In the genomic region with DNA sequence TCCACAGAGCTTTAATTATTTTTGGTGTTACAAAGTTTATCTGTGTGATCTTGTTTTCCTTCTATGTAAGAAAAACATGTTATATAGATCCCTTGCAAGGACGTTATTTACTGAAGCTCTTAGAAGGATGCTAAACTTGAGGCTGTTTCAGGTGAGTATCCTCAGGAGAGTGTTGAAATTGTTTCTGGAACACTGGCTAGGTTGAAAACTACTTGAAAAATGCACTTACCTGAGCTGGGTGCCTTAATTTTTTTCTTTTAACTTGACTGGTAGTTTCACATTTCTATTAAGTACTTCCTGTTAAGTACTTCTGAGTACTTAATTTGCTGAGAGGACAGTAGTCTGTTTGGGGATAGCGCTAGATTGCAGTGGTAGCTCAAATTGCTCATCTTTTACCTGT, we compare ENCODE assay signal across 1 cellular context.
TF ChIP-seq lines count a peak whose summit lies in the region.

No MANE protein-coding gene starts in this region.

TF ChIP-seq in WTC11, 78 proteins besides CTCF, POLR2A, EP300 and RAD21 (continued from another document):
- TF ChIP-seq, protein P1, sequence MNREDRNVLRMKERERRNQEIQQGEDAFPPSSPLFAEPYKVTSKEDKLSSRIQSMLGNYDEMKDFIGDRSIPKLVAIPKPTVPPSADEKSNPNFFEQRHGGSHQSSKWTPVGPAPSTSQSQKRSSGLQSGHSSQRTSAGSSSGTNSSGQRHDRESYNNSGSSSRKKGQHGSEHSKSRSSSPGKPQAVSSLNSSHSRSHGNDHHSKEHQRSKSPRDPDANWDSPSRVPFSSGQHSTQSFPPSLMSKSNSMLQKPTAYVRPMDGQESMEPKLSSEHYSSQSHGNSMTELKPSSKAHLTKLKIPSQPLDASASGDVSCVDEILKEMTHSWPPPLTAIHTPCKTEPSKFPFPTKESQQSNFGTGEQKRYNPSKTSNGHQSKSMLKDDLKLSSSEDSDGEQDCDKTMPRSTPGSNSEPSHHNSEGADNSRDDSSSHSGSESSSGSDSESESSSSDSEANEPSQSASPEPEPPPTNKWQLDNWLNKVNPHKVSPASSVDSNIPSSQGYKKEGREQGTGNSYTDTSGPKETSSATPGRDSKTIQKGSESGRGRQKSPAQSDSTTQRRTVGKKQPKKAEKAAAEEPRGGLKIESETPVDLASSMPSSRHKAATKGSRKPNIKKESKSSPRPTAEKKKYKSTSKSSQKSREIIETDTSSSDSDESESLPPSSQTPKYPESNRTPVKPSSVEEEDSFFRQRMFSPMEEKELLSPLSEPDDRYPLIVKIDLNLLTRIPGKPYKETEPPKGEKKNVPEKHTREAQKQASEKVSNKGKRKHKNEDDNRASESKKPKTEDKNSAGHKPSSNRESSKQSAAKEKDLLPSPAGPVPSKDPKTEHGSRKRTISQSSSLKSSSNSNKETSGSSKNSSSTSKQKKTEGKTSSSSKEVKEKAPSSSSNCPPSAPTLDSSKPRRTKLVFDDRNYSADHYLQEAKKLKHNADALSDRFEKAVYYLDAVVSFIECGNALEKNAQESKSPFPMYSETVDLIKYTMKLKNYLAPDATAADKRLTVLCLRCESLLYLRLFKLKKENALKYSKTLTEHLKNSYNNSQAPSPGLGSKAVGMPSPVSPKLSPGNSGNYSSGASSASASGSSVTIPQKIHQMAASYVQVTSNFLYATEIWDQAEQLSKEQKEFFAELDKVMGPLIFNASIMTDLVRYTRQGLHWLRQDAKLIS (CRISPR knock-in tag; IDR thresholded peaks at IDR 0.05; ENCODE audit: borderline replicate concordance) = no peak
- TF ChIP-seq ZNF138 (CRISPR knock-in tag; conservative IDR thresholded peaks at IDR 0.05) = no peak
- TF ChIP-seq, protein P2, sequence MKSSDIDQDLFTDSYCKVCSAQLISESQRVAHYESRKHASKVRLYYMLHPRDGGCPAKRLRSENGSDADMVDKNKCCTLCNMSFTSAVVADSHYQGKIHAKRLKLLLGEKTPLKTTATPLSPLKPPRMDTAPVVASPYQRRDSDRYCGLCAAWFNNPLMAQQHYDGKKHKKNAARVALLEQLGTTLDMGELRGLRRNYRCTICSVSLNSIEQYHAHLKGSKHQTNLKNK (CRISPR knock-in tag; IDR thresholded peaks at IDR 0.05) = no peak
- no peak for TF ChIP-seq PRRX2 (CRISPR knock-in tag; IDR thresholded peaks at IDR 0.05)
- TF ChIP-seq SOX15 (CRISPR knock-in tag; IDR thresholded peaks at IDR 0.05) = no peak
- no peak for TF ChIP-seq FOXP1 (CRISPR knock-in tag; IDR thresholded peaks at IDR 0.05; ENCODE audit: borderline replicate concordance)
- TF ChIP-seq, protein P3, sequence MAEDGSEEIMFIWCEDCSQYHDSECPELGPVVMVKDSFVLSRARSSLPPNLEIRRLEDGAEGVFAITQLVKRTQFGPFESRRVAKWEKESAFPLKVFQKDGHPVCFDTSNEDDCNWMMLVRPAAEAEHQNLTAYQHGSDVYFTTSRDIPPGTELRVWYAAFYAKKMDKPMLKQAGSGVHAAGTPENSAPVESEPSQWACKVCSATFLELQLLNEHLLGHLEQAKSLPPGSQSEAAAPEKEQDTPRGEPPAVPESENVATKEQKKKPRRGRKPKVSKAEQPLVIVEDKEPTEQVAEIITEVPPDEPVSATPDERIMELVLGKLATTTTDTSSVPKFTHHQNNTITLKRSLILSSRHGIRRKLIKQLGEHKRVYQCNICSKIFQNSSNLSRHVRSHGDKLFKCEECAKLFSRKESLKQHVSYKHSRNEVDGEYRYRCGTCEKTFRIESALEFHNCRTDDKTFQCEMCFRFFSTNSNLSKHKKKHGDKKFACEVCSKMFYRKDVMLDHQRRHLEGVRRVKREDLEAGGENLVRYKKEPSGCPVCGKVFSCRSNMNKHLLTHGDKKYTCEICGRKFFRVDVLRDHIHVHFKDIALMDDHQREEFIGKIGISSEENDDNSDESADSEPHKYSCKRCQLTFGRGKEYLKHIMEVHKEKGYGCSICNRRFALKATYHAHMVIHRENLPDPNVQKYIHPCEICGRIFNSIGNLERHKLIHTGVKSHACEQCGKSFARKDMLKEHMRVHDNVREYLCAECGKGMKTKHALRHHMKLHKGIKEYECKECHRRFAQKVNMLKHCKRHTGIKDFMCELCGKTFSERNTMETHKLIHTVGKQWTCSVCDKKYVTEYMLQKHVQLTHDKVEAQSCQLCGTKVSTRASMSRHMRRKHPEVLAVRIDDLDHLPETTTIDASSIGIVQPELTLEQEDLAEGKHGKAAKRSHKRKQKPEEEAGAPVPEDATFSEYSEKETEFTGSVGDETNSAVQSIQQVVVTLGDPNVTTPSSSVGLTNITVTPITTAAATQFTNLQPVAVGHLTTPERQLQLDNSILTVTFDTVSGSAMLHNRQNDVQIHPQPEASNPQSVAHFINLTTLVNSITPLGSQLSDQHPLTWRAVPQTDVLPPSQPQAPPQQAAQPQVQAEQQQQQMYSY (CRISPR knock-in tag; IDR thresholded peaks at IDR 0.05) = no peak
TF ChIP-seq in WTC11: peak in this region for 0.
